Comparison of ENCODE assay signal across 1 cellular context in genomic region chr12:48851883-48852733, GRCh38.
TF ChIP-seq lines count a peak whose summit lies in the region.

TSS of gene DDX23 (minus strand) at chr12:48852163. CDS start at chr12:48845782, 6,381 bp downstream.

TF ChIP-seq in HepG2, 621 proteins besides CTCF, POLR2A, EP300 and RAD21 (continued from another document and continues in another):
- TF ChIP-seq, protein P1, sequence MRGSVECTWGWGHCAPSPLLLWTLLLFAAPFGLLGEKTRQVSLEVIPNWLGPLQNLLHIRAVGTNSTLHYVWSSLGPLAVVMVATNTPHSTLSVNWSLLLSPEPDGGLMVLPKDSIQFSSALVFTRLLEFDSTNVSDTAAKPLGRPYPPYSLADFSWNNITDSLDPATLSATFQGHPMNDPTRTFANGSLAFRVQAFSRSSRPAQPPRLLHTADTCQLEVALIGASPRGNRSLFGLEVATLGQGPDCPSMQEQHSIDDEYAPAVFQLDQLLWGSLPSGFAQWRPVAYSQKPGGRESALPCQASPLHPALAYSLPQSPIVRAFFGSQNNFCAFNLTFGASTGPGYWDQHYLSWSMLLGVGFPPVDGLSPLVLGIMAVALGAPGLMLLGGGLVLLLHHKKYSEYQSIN (CRISPR knock-in tag; IDR thresholded peaks at IDR 0.05; ENCODE audit: borderline replicate concordance): no peak
- 0 out of 2 replicates have a peak, but pooled peaks have one; percentile 51 for TF ChIP-seq MEIS1 (CRISPR knock-in tag; IDR thresholded peaks at IDR 0.05; ENCODE audit: borderline replicate concordance)
- no peak for TF ChIP-seq ZSCAN9 (CRISPR knock-in tag; IDR thresholded peaks at IDR 0.05; ENCODE audit: borderline replicate concordance)
- TF ChIP-seq, protein P2, sequence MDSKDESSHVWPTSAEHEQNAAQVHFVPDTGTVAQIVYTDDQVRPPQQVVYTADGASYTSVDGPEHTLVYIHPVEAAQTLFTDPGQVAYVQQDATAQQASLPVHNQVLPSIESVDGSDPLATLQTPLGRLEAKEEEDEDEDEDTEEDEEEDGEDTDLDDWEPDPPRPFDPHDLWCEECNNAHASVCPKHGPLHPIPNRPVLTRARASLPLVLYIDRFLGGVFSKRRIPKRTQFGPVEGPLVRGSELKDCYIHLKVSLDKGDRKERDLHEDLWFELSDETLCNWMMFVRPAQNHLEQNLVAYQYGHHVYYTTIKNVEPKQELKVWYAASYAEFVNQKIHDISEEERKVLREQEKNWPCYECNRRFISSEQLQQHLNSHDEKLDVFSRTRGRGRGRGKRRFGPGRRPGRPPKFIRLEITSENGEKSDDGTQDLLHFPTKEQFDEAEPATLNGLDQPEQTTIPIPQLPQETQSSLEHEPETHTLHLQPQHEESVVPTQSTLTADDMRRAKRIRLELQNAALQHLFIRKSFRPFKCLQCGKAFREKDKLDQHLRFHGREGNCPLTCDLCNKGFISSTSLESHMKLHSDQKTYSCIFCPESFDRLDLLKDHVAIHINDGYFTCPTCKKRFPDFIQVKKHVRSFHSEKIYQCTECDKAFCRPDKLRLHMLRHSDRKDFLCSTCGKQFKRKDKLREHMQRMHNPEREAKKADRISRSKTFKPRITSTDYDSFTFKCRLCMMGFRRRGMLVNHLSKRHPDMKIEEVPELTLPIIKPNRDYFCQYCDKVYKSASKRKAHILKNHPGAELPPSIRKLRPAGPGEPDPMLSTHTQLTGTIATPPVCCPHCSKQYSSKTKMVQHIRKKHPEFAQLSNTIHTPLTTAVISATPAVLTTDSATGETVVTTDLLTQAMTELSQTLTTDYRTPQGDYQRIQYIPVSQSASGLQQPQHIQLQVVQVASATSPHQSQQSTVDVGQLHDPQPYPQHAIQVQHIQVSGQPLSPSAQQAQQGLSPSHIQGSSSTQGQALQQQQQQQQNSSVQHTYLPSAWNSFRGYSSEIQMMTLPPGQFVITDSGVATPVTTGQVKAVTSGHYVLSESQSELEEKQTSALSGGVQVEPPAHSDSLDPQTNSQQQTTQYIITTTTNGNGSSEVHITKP (CRISPR knock-in tag; IDR thresholded peaks at IDR 0.05; ENCODE audit: low read depth): peak; percentile 69; the same call in 1 of the 2 replicates
- TF ChIP-seq BCL3 (CRISPR knock-in tag; IDR thresholded peaks at IDR 0.05): no peak
- peak; percentile 64 for TF ChIP-seq HNRNPLL (IDR thresholded peaks at IDR 0.05; ENCODE audit: low read depth, low read length, poor library complexity, severe bottlenecking)
- peak; percentile 71; the same call in 1 of the 2 replicates for TF ChIP-seq HOXA5 (CRISPR knock-in tag; IDR thresholded peaks at IDR 0.05)
- no peak for TF ChIP-seq HNRNPUL1 (IDR thresholded peaks at IDR 0.05; ENCODE audit: low read depth, low read length)
- no peak for TF ChIP-seq RBM22 (optimal IDR thresholded peaks at IDR 0.05; ENCODE audit: low read length)
- TF ChIP-seq ZNF501 (CRISPR knock-in tag; IDR thresholded peaks at IDR 0.05): peak; percentile 75; the same call in 1 of the 2 replicates
- TF ChIP-seq, protein P3, sequence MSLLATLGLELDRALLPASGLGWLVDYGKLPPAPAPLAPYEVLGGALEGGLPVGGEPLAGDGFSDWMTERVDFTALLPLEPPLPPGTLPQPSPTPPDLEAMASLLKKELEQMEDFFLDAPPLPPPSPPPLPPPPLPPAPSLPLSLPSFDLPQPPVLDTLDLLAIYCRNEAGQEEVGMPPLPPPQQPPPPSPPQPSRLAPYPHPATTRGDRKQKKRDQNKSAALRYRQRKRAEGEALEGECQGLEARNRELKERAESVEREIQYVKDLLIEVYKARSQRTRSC (CRISPR knock-in tag; IDR thresholded peaks at IDR 0.05; ENCODE audit: low read depth): no peak
- TF ChIP-seq, protein P4, sequence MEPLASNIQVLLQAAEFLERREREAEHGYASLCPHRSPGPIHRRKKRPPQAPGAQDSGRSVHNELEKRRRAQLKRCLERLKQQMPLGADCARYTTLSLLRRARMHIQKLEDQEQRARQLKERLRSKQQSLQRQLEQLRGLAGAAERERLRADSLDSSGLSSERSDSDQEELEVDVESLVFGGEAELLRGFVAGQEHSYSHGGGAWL (CRISPR knock-in tag; IDR thresholded peaks at IDR 0.05): peak; percentile 76
- TF ChIP-seq ZNF644 (CRISPR knock-in tag; IDR thresholded peaks at IDR 0.05; ENCODE audit: low read depth): no peak
- no peak for TF ChIP-seq ZNF724P (CRISPR knock-in tag; IDR thresholded peaks at IDR 0.05; ENCODE audit: borderline replicate concordance)
- no peak; the same call in 1 of the 2 replicates for TF ChIP-seq ZNF446 (CRISPR knock-in tag; IDR thresholded peaks at IDR 0.05)
- TF ChIP-seq RFX5 (IDR thresholded peaks at IDR 0.05; ENCODE audit: low read depth, low read length): no peak
- TF ChIP-seq ZNF451 (CRISPR knock-in tag; IDR thresholded peaks at IDR 0.05): 0 out of 2 replicates have a peak, but pooled peaks have one; percentile 48
- TF ChIP-seq, protein P5, sequence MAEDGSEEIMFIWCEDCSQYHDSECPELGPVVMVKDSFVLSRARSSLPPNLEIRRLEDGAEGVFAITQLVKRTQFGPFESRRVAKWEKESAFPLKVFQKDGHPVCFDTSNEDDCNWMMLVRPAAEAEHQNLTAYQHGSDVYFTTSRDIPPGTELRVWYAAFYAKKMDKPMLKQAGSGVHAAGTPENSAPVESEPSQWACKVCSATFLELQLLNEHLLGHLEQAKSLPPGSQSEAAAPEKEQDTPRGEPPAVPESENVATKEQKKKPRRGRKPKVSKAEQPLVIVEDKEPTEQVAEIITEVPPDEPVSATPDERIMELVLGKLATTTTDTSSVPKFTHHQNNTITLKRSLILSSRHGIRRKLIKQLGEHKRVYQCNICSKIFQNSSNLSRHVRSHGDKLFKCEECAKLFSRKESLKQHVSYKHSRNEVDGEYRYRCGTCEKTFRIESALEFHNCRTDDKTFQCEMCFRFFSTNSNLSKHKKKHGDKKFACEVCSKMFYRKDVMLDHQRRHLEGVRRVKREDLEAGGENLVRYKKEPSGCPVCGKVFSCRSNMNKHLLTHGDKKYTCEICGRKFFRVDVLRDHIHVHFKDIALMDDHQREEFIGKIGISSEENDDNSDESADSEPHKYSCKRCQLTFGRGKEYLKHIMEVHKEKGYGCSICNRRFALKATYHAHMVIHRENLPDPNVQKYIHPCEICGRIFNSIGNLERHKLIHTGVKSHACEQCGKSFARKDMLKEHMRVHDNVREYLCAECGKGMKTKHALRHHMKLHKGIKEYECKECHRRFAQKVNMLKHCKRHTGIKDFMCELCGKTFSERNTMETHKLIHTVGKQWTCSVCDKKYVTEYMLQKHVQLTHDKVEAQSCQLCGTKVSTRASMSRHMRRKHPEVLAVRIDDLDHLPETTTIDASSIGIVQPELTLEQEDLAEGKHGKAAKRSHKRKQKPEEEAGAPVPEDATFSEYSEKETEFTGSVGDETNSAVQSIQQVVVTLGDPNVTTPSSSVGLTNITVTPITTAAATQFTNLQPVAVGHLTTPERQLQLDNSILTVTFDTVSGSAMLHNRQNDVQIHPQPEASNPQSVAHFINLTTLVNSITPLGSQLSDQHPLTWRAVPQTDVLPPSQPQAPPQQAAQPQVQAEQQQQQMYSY (CRISPR knock-in tag; IDR thresholded peaks at IDR 0.05): peak; percentile 60; the same call in 1 of the 2 replicates
- TF ChIP-seq, protein P6, sequence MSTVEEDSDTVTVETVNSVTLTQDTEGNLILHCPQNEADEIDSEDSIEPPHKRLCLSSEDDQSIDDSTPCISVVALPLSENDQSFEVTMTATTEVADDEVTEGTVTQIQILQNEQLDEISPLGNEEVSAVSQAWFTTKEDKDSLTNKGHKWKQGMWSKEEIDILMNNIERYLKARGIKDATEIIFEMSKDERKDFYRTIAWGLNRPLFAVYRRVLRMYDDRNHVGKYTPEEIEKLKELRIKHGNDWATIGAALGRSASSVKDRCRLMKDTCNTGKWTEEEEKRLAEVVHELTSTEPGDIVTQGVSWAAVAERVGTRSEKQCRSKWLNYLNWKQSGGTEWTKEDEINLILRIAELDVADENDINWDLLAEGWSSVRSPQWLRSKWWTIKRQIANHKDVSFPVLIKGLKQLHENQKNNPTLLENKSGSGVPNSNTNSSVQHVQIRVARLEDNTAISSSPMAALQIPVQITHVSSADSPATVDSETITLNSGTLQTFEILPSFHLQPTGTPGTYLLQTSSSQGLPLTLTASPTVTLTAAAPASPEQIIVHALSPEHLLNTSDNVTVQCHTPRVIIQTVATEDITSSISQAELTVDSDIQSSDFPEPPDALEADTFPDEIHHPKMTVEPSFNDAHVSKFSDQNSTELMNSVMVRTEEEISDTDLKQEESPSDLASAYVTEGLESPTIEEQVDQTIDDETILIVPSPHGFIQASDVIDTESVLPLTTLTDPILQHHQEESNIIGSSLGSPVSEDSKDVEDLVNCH (CRISPR knock-in tag; IDR thresholded peaks at IDR 0.05): no peak
- no peak for TF ChIP-seq ZNF432 (CRISPR knock-in tag; IDR thresholded peaks at IDR 0.05; ENCODE audit: borderline replicate concordance)
- no peak for TF ChIP-seq BORCS8-MEF2B (CRISPR knock-in tag; IDR thresholded peaks at IDR 0.05)
- no peak for TF ChIP-seq ZNF850 (CRISPR knock-in tag; conservative IDR thresholded peaks at IDR 0.05)
- no peak for TF ChIP-seq JDP2 (CRISPR knock-in tag; IDR thresholded peaks at IDR 0.05; ENCODE audit: borderline replicate concordance)
- no peak for TF ChIP-seq GPN1 (CRISPR knock-in tag; IDR thresholded peaks at IDR 0.05; ENCODE audit: borderline replicate concordance)
- TF ChIP-seq MIER2 (CRISPR knock-in tag; IDR thresholded peaks at IDR 0.05): no peak
- TF ChIP-seq, protein P7, sequence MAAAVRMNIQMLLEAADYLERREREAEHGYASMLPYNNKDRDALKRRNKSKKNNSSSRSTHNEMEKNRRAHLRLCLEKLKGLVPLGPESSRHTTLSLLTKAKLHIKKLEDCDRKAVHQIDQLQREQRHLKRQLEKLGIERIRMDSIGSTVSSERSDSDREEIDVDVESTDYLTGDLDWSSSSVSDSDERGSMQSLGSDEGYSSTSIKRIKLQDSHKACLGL (CRISPR knock-in tag; IDR thresholded peaks at IDR 0.05): peak; percentile 86
- TF ChIP-seq HINFP (CRISPR knock-in tag; IDR thresholded peaks at IDR 0.05; ENCODE audit: low read depth): peak; percentile 87; the same call in 1 of the 2 replicates
- peak; percentile 98 for TF ChIP-seq MAZ (IDR thresholded peaks at IDR 0.05; ENCODE audit: borderline replicate concordance, low read depth, low read length)
- TF ChIP-seq MAZ (CRISPR knock-in tag; IDR thresholded peaks at IDR 0.05; ENCODE audit: low read depth): peak; percentile 94
- no peak for TF ChIP-seq ZNF17 (CRISPR knock-in tag; IDR thresholded peaks at IDR 0.05)
- TF ChIP-seq ZNF883 (CRISPR knock-in tag; IDR thresholded peaks at IDR 0.05; ENCODE audit: not compliant biosample characterization): peak; percentile 83
- peak; percentile 50; the same call in 1 of the 2 replicates for TF ChIP-seq ZBTB37 (CRISPR knock-in tag; IDR thresholded peaks at IDR 0.05)
- 0 out of 2 replicates have a peak, but pooled peaks have one; percentile 73 for TF ChIP-seq ZFP62 (CRISPR knock-in tag; IDR thresholded peaks at IDR 0.05)
- TF ChIP-seq, protein P8, sequence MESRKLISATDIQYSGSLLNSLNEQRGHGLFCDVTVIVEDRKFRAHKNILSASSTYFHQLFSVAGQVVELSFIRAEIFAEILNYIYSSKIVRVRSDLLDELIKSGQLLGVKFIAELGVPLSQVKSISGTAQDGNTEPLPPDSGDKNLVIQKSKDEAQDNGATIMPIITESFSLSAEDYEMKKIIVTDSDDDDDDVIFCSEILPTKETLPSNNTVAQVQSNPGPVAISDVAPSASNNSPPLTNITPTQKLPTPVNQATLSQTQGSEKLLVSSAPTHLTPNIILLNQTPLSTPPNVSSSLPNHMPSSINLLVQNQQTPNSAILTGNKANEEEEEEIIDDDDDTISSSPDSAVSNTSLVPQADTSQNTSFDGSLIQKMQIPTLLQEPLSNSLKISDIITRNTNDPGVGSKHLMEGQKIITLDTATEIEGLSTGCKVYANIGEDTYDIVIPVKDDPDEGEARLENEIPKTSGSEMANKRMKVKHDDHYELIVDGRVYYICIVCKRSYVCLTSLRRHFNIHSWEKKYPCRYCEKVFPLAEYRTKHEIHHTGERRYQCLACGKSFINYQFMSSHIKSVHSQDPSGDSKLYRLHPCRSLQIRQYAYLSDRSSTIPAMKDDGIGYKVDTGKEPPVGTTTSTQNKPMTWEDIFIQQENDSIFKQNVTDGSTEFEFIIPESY (CRISPR knock-in tag; IDR thresholded peaks at IDR 0.05): no peak
